ENCODE assay signal across 17 cellular contexts in genomic region chr3:127009531-127009930, GRCh38. TPM values are rescaled to one million over a fixed set of nuclear protein-coding genes. Genes with fewer than 3 reads are reported as not detected.
A peak's percentile ranks its signal among the peaks of the same experiment; 100 is the strongest.
DNase-seq lines count a peak whose midpoint lies in the region; ATAC-seq and TF ChIP-seq lines count a peak whose summit lies in the region.
"Had no signal": no experiment of that assay in that cellular context is flagged by ENCODE, and none has a peak within 500 bp of the region (broad histone marks: within the 10 kb centered on the region; RNA-seq: fewer than 3 reads in every experiment).

No MANE protein-coding gene starts in this region.

- H4K20me1 ChIP-seq in BLaER1 (peaks cover 86% of the 10 kb centered on the region), smooth muscle cell (ENCODE audit: low read depth) (peaks cover 48% of the 10 kb centered on the region)

- no peaks in the 10 kb centered on the region for H3K4me1 Mint-ChIP-seq in endodermal cell

- TF ChIP-seq CTCF in endodermal cell (conservative IDR thresholded peaks at IDR 0.05) (no peak), smooth muscle cell (IDR thresholded peaks at IDR 0.05; ENCODE audit: borderline replicate concordance, insufficient read depth, poor library complexity, severe bottlenecking) (no peak)

- H3F3A ChIP-seq in smooth muscle cell (ENCODE audit: low read depth): no peaks in the 10 kb centered on the region

- H3K4me2 ChIP-seq in BLaER1: peak overlapping the region; percentile 82
- no peak overlapping the region for H3K4me2 ChIP-seq in smooth muscle cell

- H3K27me3 ChIP-seq in BLaER1 (no peaks in the 10 kb centered on the region), endodermal cell (ENCODE audit: control insufficient read depth, insufficient read depth, low read length, poor library complexity, severe bottlenecking) (no peaks in the 10 kb centered on the region), smooth muscle cell (ENCODE audit: low read depth) (no peaks in the 10 kb centered on the region)

- H3K79me2 ChIP-seq in smooth muscle cell (ENCODE audit: low read depth): no peaks in the 10 kb centered on the region

- H3K4me3 Mint-ChIP-seq in endodermal cell: no peak overlapping the region

- no peaks in the 10 kb centered on the region for H3K9me3 Mint-ChIP-seq in endodermal cell

- peaks cover 31% of the 10 kb centered on the region for H3K36me3 Mint-ChIP-seq in endodermal cell (ENCODE audit: low read depth)

- H3K4me3 ChIP-seq in BLaER1 (no peak overlapping the region), SK-N-MC (no peak overlapping the region), endodermal cell (ENCODE audit: low read length) (no peak overlapping the region), smooth muscle cell (no peak overlapping the region)

- ATAC-seq in GM21737 (IDR thresholded peaks at IDR 0.05; ENCODE audit: unreplicated experiment): no peak
- ATAC-seq: SK-N-SH treated with all-trans-retinoic acid at 6 μM for 48 hours had no signal

- 79 to 90% methylated on average over 5 to 10 of the region's 10 CpGs for WGBS in endodermal cell (ENCODE audit: insufficient coverage in 1 of 2, insufficient read length in 1 of 2), 2 experiments
- WGBS in smooth muscle cell (ENCODE audit: low lambda C conversion rate): 77% methylated on average over 10 of the region's 10 CpGs

- intact Hi-C loops in posterior cingulate gyrus (cut with DNase I): no loop called here

- H3K27ac ChIP-seq in BLaER1 (no peak overlapping the region), SK-N-MC (peak overlapping the region; percentile 26; the same call in 1 of the 2 replicates), endodermal cell (ENCODE audit: low read depth, low read length) (peak overlapping the region; percentile 58), smooth muscle cell (ENCODE audit: low read depth) (peak overlapping the region; percentile 7)
- H3K27ac ChIP-seq: RWPE1 had no signal

- peak overlapping the region; percentile 82 for H3K27ac Mint-ChIP-seq in endodermal cell

- no peaks in the 10 kb centered on the region for H3K27me3 Mint-ChIP-seq in endodermal cell (ENCODE audit: insufficient read depth)

- H3K4me1 ChIP-seq in BLaER1 (peaks cover 79% of the 10 kb centered on the region), endodermal cell (ENCODE audit: control insufficient read depth, insufficient read depth, low read length) (no peaks in the 10 kb centered on the region), smooth muscle cell (ENCODE audit: low read depth) (no peaks in the 10 kb centered on the region)

- no peak overlapping the region for H2AFZ ChIP-seq in smooth muscle cell (ENCODE audit: low read depth)

- H3K36me3 ChIP-seq in BLaER1: no peaks in the 10 kb centered on the region
- peaks cover 18% of the 10 kb centered on the region; the same call in 1 of the 2 replicates for H3K36me3 ChIP-seq in SK-N-MC (ENCODE audit: insufficient read depth, low read length)
- H3K36me3 ChIP-seq in endodermal cell (ENCODE audit: control insufficient read depth, insufficient read depth, low read length): peaks cover 46% of the 10 kb centered on the region
- H3K36me3 ChIP-seq in smooth muscle cell (ENCODE audit: low read depth): no peaks in the 10 kb centered on the region

- no peaks in the 10 kb centered on the region for H3K9me3 ChIP-seq in BLaER1
- no peaks in the 10 kb centered on the region for H3K9me3 ChIP-seq in SK-N-MC (ENCODE audit: low read depth, low read length)
- no peaks in the 10 kb centered on the region for H3K9me3 ChIP-seq in endodermal cell (ENCODE audit: control insufficient read depth, low read length)
- no peaks in the 10 kb centered on the region for H3K9me3 ChIP-seq in smooth muscle cell (replicated peaks; ENCODE audit: low read depth)

- H3K9ac ChIP-seq in BLaER1: no peak overlapping the region; the same call in 1 of the 2 replicates
- no peak overlapping the region for H3K9ac ChIP-seq in SK-N-MC (ENCODE audit: insufficient read length)
- no peak overlapping the region for H3K9ac ChIP-seq in endodermal cell (ENCODE audit: extremely low read depth, low read length, poor library complexity, severe bottlenecking)
- no peak overlapping the region for H3K9ac ChIP-seq in smooth muscle cell (ENCODE audit: low read depth)

- DNase-seq in SK-N-MC (ENCODE audit: low read depth, low spot score): no peak
- no peak for DNase-seq in endodermal cell
- DNase-seq in smooth muscle cell (lab: John Stamatoyannopoulos, UW; ENCODE audit: unreplicated experiment): no peak
- no peak for DNase-seq in posterior cingulate gyrus
- no peak for DNase-seq in NK-92 treated with Interleukin-12 subunit alpha and Interleukin-12 subunit beta, amount 100 ng/mL, for 24 hours (lab: John Stamatoyannopoulos, UW)
- DNase-seq: DMS53, GDM1, KG1, NCI-H1092 treated with DMSO at 0.1 percent for 48 hours, NCI-H1436 treated with DMSO at 0.1 percent for 48 hours, NCI-H1930, NCI-H748 treated with DMSO at 0.1 percent for 48 hours, SHP77 treated with DMSO at 0.1 percent for 48 hours had no signal

RNA-seq across cellular contexts. Expression of gene PLXNA1, which starts 26.6 kb away (rescaled TPM):
- total RNA-seq in endodermal cell (10 to 100 TPM; 66.3 to 79.4 TPM), smooth muscle cell (50.8 and 57.1 TPM in 2 replicates)
- 64.5 TPM for polyA plus RNA-seq in endodermal cell (2013, experiment 1 of 2)
- 61.1 TPM for polyA plus RNA-seq in endodermal cell (2013, experiment 2 of 2)
- polyA plus RNA-seq in smooth muscle cell: 37.9 and 40.7 TPM in 2 replicates
